Comparison of ENCODE assay signal across 19 cellular contexts in genomic region chrX:11193035-11193469, GRCh38.
DNase-seq lines count a peak whose midpoint lies in the region; TF ChIP-seq lines count a peak whose summit lies in the region.
"Had no signal": no experiment of that assay in that cellular context is flagged by ENCODE, and none has a peak within 500 bp of the region (broad histone marks: within the 10 kb centered on the region; RNA-seq: fewer than 3 reads in every experiment).

No MANE protein-coding gene starts in this region.

- no peak for TF ChIP-seq CTCF in epithelial cell of esophagus (IDR thresholded peaks at IDR 0.05; ENCODE audit: insufficient read depth, low read depth, low read length, missing control alignments)

- no peak overlapping the region for H3K4me3 ChIP-seq in epithelial cell of esophagus (ENCODE audit: low read length)
- H3K4me3 ChIP-seq: GM23338, pancreas, SK-N-MC, smooth muscle cell, tibial nerve had no signal

- peak; percentile 4 for DNase-seq in NCI-H1105 treated with DMSO at 0.1 percent for 48 hours (lab: John Stamatoyannopoulos, UW)
- DNase-seq in NCI-H1105 (lab: John Stamatoyannopoulos, UW) = no peak
- DNase-seq in NCI-H146 treated with DMSO at 0.1 percent for 48 hours (lab: John Stamatoyannopoulos, UW; ENCODE audit: unreplicated experiment) = peak; percentile 7
- DNase-seq in epithelial cell of esophagus (ENCODE audit: low read depth) = peak; percentile 38
- peak; percentile 14 for DNase-seq in myocyte (ENCODE audit: low read depth)
- no peak for DNase-seq in NCI-H345 treated with DMSO at 0.1 percent for 48 hours (lab: John Stamatoyannopoulos, UW; ENCODE audit: unreplicated experiment)
- no peak for DNase-seq in DMS79 (lab: John Stamatoyannopoulos, UW)
- DNase-seq in HUDEP-2 (lab: John Stamatoyannopoulos, UW; ENCODE audit: unreplicated experiment in 76 of 76) = no peak
- DNase-seq: activated CD4-positive, alpha-beta T cell treated with anti-CD3 and anti-CD28 coated beads, Interleukin-2, amount 50 U/mL, for 4 hours; activated naive CD8-positive, alpha-beta T cell treated with anti-CD3 and anti-CD28 coated beads, Interleukin-2, amount 10 ng/mL, durations not matched to agents 7 days and 5 days; activated T-cell treated with anti-CD3 and anti-CD28 coated beads, Interleukin-2, amount 50 U/mL, for 72 hours; CD4-positive, CD25-positive, alpha-beta regulatory T cell; central memory CD4-positive, alpha-beta T cell; NCI-H226; pancreas had no signal

Comparison
In these comparisons a context has a peak if more than half of its experiments do, and no peak if none do; other contexts are left out.
1. DNase-seq: peak in NCI-H1105 treated with DMSO at 0.1 percent for 48 hours (single experiment), NCI-H146 treated with DMSO at 0.1 percent for 48 hours (single experiment), epithelial cell of esophagus (single experiment) and myocyte (single experiment); none in NCI-H1105 (single experiment), NCI-H345 treated with DMSO at 0.1 percent for 48 hours (single experiment), DMS79 (single experiment) and HUDEP-2 (0 of 76).